In genomic region chr15:71776304-71776703, GRCh38 we compare ENCODE assay signal across 31 cellular contexts. TPM values are rescaled to one million over a fixed set of nuclear protein-coding genes. Genes with fewer than 3 reads are reported as not detected.
DNase-seq lines count a peak whose midpoint lies in the region; ATAC-seq, FAIRE-seq and TF ChIP-seq lines count a peak whose summit lies in the region.
"Had no signal": no experiment of that assay in that cellular context is flagged by ENCODE, and none has a peak within 500 bp of the region (broad histone marks: within the 10 kb centered on the region; RNA-seq: fewer than 3 reads in every experiment).

No MANE protein-coding gene starts in this region.

- H3K27ac ChIP-seq in A549 (peak overlapping the region in 1 of 2 experiments; percentile 11; a peak in 1 of 6 replicates), K562 (ENCODE audit: extremely low read depth, low read depth, low read length) (no peak overlapping the region), PC-3 (ENCODE audit: low read length) (no peak overlapping the region)
- H3K27ac ChIP-seq: 22Rv1, BLaER1 had no signal

- H3K27me3 ChIP-seq in K562 (ENCODE audit: control insufficient read depth in 2 of 2, insufficient read depth in 2 of 2, low read length in 2 of 2) (peaks cover 13 to 23% of the 10 kb centered on the region in 2 experiments), PC-3 (ENCODE audit: low read length) (no peaks in the 10 kb centered on the region)
- H3K27me3 ChIP-seq: BE2C, BLaER1 had no signal

- peaks cover 26% of the 10 kb centered on the region for H3K4me1 ChIP-seq in A549
- no peaks in the 10 kb centered on the region for H3K4me1 ChIP-seq in K562 (replicated peaks in 1 of 2; ENCODE audit: control insufficient read depth in 2 of 2, insufficient read depth in 2 of 2, low read length in 2 of 2)
- peaks cover 31% of the 10 kb centered on the region for H3K4me1 ChIP-seq in PC-3 (ENCODE audit: insufficient read depth, low read length)
- H3K4me1 ChIP-seq: BE2C had no signal

- ATAC-seq in A549 (no peak), K562 (no peak), PC-3 (no peak)
- ATAC-seq: GM12878 had no signal

- H3K4me3 ChIP-seq in A549: no peak overlapping the region
- H3K4me3 ChIP-seq in K562: no peak overlapping the region
- H3K4me3 ChIP-seq in PC-3 (ENCODE audit: low read length): no peak overlapping the region
- H3K4me3 ChIP-seq: BLaER1, GM12878 had no signal

- in situ Hi-C loops in K562 (cut with MboI): no loop called here

- FAIRE-seq in A549 (lab: Jason Lieb, UNC) (peak; percentile 46), K562 (lab: Jason Lieb, UNC) (no peak)
- FAIRE-seq: GM12878, GM12892, GM18507, GM19239 had no signal

- BruUV-seq in K562 (replicated peaks; lab: Mats Ljungman, UMichigan) (no TSS peak), PC-3 (replicated peaks; lab: Mats Ljungman, UMichigan) (no TSS peak)

- no peak for TF ChIP-seq CTCF in A549 (IDR thresholded peaks at IDR 0.05)
- TF ChIP-seq CTCF in HFFc6 (IDR thresholded peaks at IDR 0.05): no peak
- no peak for TF ChIP-seq CTCF in K562 (IDR thresholded peaks at IDR 0.05 in 2 of 3, conservative IDR thresholded peaks at IDR 0.05 in 1 of 3; ENCODE audit: insufficient read depth in 2 of 3, low read depth in 1 of 3, low read length in 3 of 3)
- no peak for TF ChIP-seq CTCF in PC-3 (conservative IDR thresholded peaks at IDR 0.05; ENCODE audit: low read depth, low read length)

- no peaks in the 10 kb centered on the region for H3K79me2 ChIP-seq in K562 (ENCODE audit: control insufficient read depth, insufficient read depth, low read length)
- no peaks in the 10 kb centered on the region for H3K79me2 ChIP-seq in PC-3 (ENCODE audit: low read length)

- peak; percentile 0 for DNase-seq in NCI-H1694 treated with DMSO at 0.1 percent for 48 hours (lab: John Stamatoyannopoulos, UW)
- DNase-seq in NCI-H1694 (lab: John Stamatoyannopoulos, UW): no peak
- no peak for DNase-seq in A549 (ENCODE audit: low read depth in 1 of 2, low spot score in 1 of 2)
- DNase-seq in HFFc6: no peak
- DNase-seq in K562 (ENCODE audit: extremely low read depth in 1 of 4, low spot score in 3 of 4): no peak
- DNase-seq in NCI-H345 treated with DMSO at 0.1 percent for 48 hours (lab: John Stamatoyannopoulos, UW; ENCODE audit: unreplicated experiment): no peak
- DNase-seq in PC-3: no peak
- DNase-seq: ACHN; BE2C; C1 segment of cervical spinal cord; CD4-positive, alpha-beta memory T cell; CD4-positive, CD25-positive, alpha-beta regulatory T cell; CD8-positive, alpha-beta memory T cell; COR-L47; DMS 273 treated with DMSO at 0.1 percent for 48 hours; DMS153; DMS53; DMS79; DND-41; GDM1 had no signal

- POLR2A ChIA-PET in A549 (lab: Yijun Ruan, JAX) (no interaction called here), K562 (lab: Yijun Ruan, JAX) (interaction anchor here (1.0 kb wide), 1 partner anchor 9 kb away, joined by 3 read pairs; no protein-coding TSS in a partner anchor), PC-3 (lab: Charles Lee; ENCODE audit: unreplicated experiment) (no interaction called here)

- H2AFZ ChIP-seq in K562 (ENCODE audit: low read depth, low read length) (no peak overlapping the region), PC-3 (ENCODE audit: low read length) (no peak overlapping the region)

- H3K4me3 Mint-ChIP-seq in HFFc6: no peak overlapping the region
- H3K4me3 Mint-ChIP-seq: CD14-positive monocyte; CD4-positive, CD25-positive, alpha-beta regulatory T cell; CD8-positive, alpha-beta memory T cell had no signal

- H3K4me2 ChIP-seq in A549: no peak overlapping the region
- H3K4me2 ChIP-seq in K562 (ENCODE audit: insufficient read depth, low read length): no peak overlapping the region
- no peak overlapping the region for H3K4me2 ChIP-seq in PC-3 (ENCODE audit: low read length)
- H3K4me2 ChIP-seq: BLaER1 had no signal

- peak overlapping the region; percentile 21; the same call in 1 of the 2 replicates for H3K27ac Mint-ChIP-seq in HFFc6
- H3K27ac Mint-ChIP-seq: CD14-positive monocyte; CD8-positive, alpha-beta memory T cell had no signal

- 79% methylated on average over 3 of the region's 3 CpGs for WGBS in A549 (ENCODE audit: missing lambda C conversion rate)
- 2% methylated on average over 3 of the region's 3 CpGs for WGBS in K562 (ENCODE audit: insufficient coverage, low coverage, missing lambda C conversion rate)

- H3K4me1 Mint-ChIP-seq in HFFc6 (ENCODE audit: low read depth): peaks cover 37% of the 10 kb centered on the region

- H3K9me3 ChIP-seq in A549 (no peaks in the 10 kb centered on the region), K562 (replicated peaks; ENCODE audit: control insufficient read depth, insufficient read depth, low read depth, low read length) (no peaks in the 10 kb centered on the region), PC-3 (ENCODE audit: low read length) (no peaks in the 10 kb centered on the region)
- H3K9me3 ChIP-seq: BE2C, BLaER1 had no signal

- no peaks in the 10 kb centered on the region for H3K9me2 ChIP-seq in PC-3 (replicated peaks; ENCODE audit: low read length)

- intact Hi-C loops in K562 (cut with micrococcal nuclease) (no loop called here), PC-3 (cut with micrococcal nuclease) (no loop called here)

- no peaks in the 10 kb centered on the region for H3F3A ChIP-seq in PC-3 (ENCODE audit: low read length, unreplicated experiment)

- CTCF ChIA-PET in A549 (lab: Yijun Ruan, JAX): interaction anchor here (0.9 to 12.5 kb wide), 4 partner anchors 23 to 379 kb away, joined by 3 to 175 read pairs (median 8); no protein-coding TSS in a partner anchor
- CTCF ChIA-PET in K562 (lab: Yijun Ruan, JAX; ENCODE audit: low intra/inter-chr PET ratio): interaction anchor here (0.6 kb wide), 1 partner anchor 33 kb away, joined by 4 read pairs; no protein-coding TSS in a partner anchor
- CTCF ChIA-PET in PC-3 (lab: Charles Lee): no interaction called here

- TF ChIP-seq EP300 in A549 (IDR thresholded peaks at IDR 0.05): no peak
- no peak for TF ChIP-seq EP300 in K562 (IDR thresholded peaks at IDR 0.05; ENCODE audit: low read length)

- H3K36me3 ChIP-seq in K562 (ENCODE audit: control insufficient read depth, insufficient read depth, low read length) (no peaks in the 10 kb centered on the region), PC-3 (ENCODE audit: low read depth, low read length) (peaks cover 4% of the 10 kb centered on the region; the same call in 1 of the 2 replicates)
- H3K36me3 ChIP-seq: BE2C, BLaER1 had no signal

- H4K20me1 ChIP-seq in K562 (replicated peaks; ENCODE audit: control insufficient read depth, insufficient read depth, low read length) (0 out of 2 replicates have a peak, but pooled peaks cover 4% of the 10 kb centered on the region), PC-3 (ENCODE audit: low read length) (no peaks in the 10 kb centered on the region)
- H4K20me1 ChIP-seq: BLaER1 had no signal

- H3K27me3 Mint-ChIP-seq in HFFc6 (ENCODE audit: insufficient read depth): no peaks in the 10 kb centered on the region; the same call in 1 of the 2 replicates

- no peaks in the 10 kb centered on the region for H3K9me3 Mint-ChIP-seq in HFFc6
- H3K9me3 Mint-ChIP-seq: CD4-positive, alpha-beta memory T cell; CD4-positive, CD25-positive, alpha-beta regulatory T cell; CD8-positive, alpha-beta memory T cell had no signal

- peaks cover 4% of the 10 kb centered on the region; the same call in 1 of the 2 replicates for H3K36me3 Mint-ChIP-seq in HFFc6 (ENCODE audit: low read depth)
- H3K36me3 Mint-ChIP-seq: CD14-positive monocyte; CD4-positive, alpha-beta memory T cell; CD4-positive, CD25-positive, alpha-beta regulatory T cell; CD8-positive, alpha-beta memory T cell had no signal

- H3K9me1 ChIP-seq in K562 (ENCODE audit: control insufficient read depth, insufficient read depth, low read length): no peaks in the 10 kb centered on the region

- H3K9ac ChIP-seq in K562 (ENCODE audit: insufficient read depth in 1 of 2, low read depth in 2 of 2, low read length in 2 of 2) (no peak overlapping the region), PC-3 (ENCODE audit: low read length) (no peak overlapping the region)
- H3K9ac ChIP-seq: BLaER1 had no signal

- TF ChIP-seq POLR2A in A549 (IDR thresholded peaks at IDR 0.05; ENCODE audit: low read length) (no peak), K562 (conservative IDR thresholded peaks at IDR 0.05) (no peak)

- TF ChIP-seq RAD21 in A549 (conservative IDR thresholded peaks at IDR 0.05 in 1 of 2, IDR thresholded peaks at IDR 0.05 in 1 of 2) (no peak), K562 (CRISPR knock-in tag; conservative IDR thresholded peaks at IDR 0.05 in 1 of 2, IDR thresholded peaks at IDR 0.05 in 1 of 2) (no peak)

TF ChIP-seq in A549, 52 proteins besides CTCF, POLR2A, EP300 and RAD21:
- TF ChIP-seq NR3C1 (IDR thresholded peaks at IDR 0.05) (no peak), MAFK (IDR thresholded peaks at IDR 0.05; ENCODE audit: partially characterized antibody) (peak; percentile 66)

TF ChIP-seq in K562, 482 proteins besides CTCF, POLR2A, EP300 and RAD21:
- TF ChIP-seq RBM22 (IDR thresholded peaks at IDR 0.05; ENCODE audit: low read depth, low read length, poor library complexity, severe bottlenecking) (no peak), ZNF316 (IDR thresholded peaks at IDR 0.05) (peak; percentile 19; the same call in 1 of the 2 replicates)

RNA-seq across cellular contexts. Expression of gene NR2E3, which starts 34.0 kb away (rescaled TPM):
- polyA plus RNA-seq in A549 (2011; rRNA removed) (0.71 and 0.79 TPM in 2 replicates), A549 (2017; fragmentation: RNase III; extraction: RNeasy Plus Mini Kit Qiagen cat#74134 plus additional on column Dnase treatment) (0.13 to 0.28 TPM (median 0.17 TPM) in 3 replicates), K562 (2011; rRNA removed) (not detected in 2 replicates), K562 (2014; fragmentation: Illumina TruSeq; extraction: Trizol) (not detected in 2 replicates), K562 (2014; fragmentation: Nextera tagmentation; extraction: Ambion mirVana) (not detected), K562 (2014; rRNA removed) (not detected in 2 replicates)
- polyA plus RNA-seq in A549 (2012; cell fraction: cytosol; rRNA removed): 0.23 and 0.34 TPM in 2 replicates
- 2.4 and 3.3 TPM in 2 replicates for polyA plus RNA-seq in A549 (2012; cell fraction: nucleus; rRNA removed)
- 1.6 and 3.1 TPM in 2 replicates for polyA minus RNA-seq in A549 (2011; rRNA and poly(A)+ RNA removed)
- not detected for total RNA-seq in HFFc6 (2021; fragmentation: NEBNext Ultra II Directional; extraction: Animal tissue kit (Norgen Biotek cat#: 25700))
- total RNA-seq in K562 (2011; cell fraction: chromatin; rRNA removed; ENCODE audit: low replicate concordance): not detected in 2 replicates
- not detected in 2 replicates for total RNA-seq in K562 (2011; cell fraction: nucleolus; rRNA removed)
- not detected in 2 replicates for total RNA-seq in K562 (2011; cell fraction: nucleoplasm; rRNA removed)
- total RNA-seq in K562 (2014; rRNA removed) (not detected in 2 replicates), K562 (2014; rRNA removed; fragmentation: Illumina TruSeq; extraction: Trizol) (not detected in 2 replicates), K562 (2015; rRNA removed; fragmentation: Illumina TruSeq; extraction: Trizol) (not detected in 2 replicates), K562 (2021) (not detected in 2 replicates), PC-3 (2014; rRNA removed) (0.35 and 0.77 TPM in 2 replicates)
- not detected in 2 replicates for polyA plus RNA-seq in K562 (2011; cell fraction: cytosol; rRNA removed)
- not detected in 2 replicates for polyA plus RNA-seq in K562 (2011; cell fraction: nucleus; rRNA removed)
- polyA plus RNA-seq in K562 (2012): not detected in 2 replicates
- not detected in 2 replicates for polyA minus RNA-seq in K562 (2011; rRNA and poly(A)+ RNA removed)
- not detected in 2 replicates for polyA minus RNA-seq in K562 (2011; cell fraction: cytosol; rRNA and poly(A)+ RNA removed)
- polyA minus RNA-seq in K562 (2011; cell fraction: nucleus; rRNA and poly(A)+ RNA removed): not detected in 2 replicates
- total RNA-seq: A172; A673; CD4-positive, alpha-beta memory T cell; CD4-positive, CD25-positive, alpha-beta regulatory T cell; CD8-positive, alpha-beta memory T cell; Daoy; G401; GM12878 had no signal
- polyA plus RNA-seq: CD14-positive monocyte; CD4-positive, alpha-beta memory T cell; CD8-positive, alpha-beta memory T cell had no signal
